Comparison of ENCODE assay signal across 11 cellular contexts in the genomic region with DNA sequence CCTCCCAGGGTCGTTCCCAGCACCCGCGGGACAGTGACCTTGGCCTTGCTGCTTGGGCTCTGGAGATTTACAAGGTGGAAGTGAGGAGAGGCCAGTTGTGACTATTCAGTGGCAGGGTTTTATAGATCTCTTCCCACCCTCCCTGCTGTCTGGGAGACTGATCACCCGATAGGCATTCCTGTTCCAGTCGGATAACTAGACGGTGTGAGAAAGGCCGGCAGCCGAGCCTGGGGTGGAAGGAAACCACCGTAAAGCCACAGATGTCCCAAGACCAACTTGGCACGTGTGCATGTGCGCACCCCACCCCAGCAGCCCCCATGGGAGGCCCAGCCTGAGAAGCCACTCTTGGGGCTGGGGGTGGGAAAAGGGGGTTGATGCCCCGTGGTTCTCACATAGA.
DNase-seq lines count a peak whose midpoint lies in the region; ATAC-seq lines count a peak whose summit lies in the region.
"Had no signal": no experiment of that assay in that cellular context is flagged by ENCODE, and none has a peak within 500 bp of the region (broad histone marks: within the 10 kb centered on the region; RNA-seq: fewer than 3 reads in every experiment).

No MANE protein-coding gene starts in this region.

- no peak overlapping the region for H2AFZ ChIP-seq in GM23248

- H3K79me2 ChIP-seq in GM23248 (ENCODE audit: insufficient read depth), result peaks cover 42% of the 10 kb centered on the region

- peak overlapping the region; percentile 86 for H3K27ac ChIP-seq in GM23248

- H3K9ac ChIP-seq in GM23248 (peak overlapping the region; percentile 47), skeletal muscle satellite cell (ENCODE audit: low read depth, low read length) (peak overlapping the region; percentile 77)

- H3K27me3 ChIP-seq in GM23248 (replicated peaks; ENCODE audit: insufficient read depth), result no peaks in the 10 kb centered on the region
- H3K27me3 ChIP-seq in skeletal muscle satellite cell (ENCODE audit: control insufficient read depth, insufficient read depth, low read length), result no peaks in the 10 kb centered on the region

- in situ Hi-C loops in GM23248 (cut with MboI), result no loop called here

- peak overlapping the region; percentile 63 for H3K4me2 ChIP-seq in GM23248 (ENCODE audit: unreplicated experiment)
- H3K4me2 ChIP-seq in skeletal muscle satellite cell (ENCODE audit: low read length), result peak overlapping the region; percentile 39

- peak; percentile 78 for DNase-seq in GM23248
- peak; percentile 39 for DNase-seq in amniotic epithelial cell (ENCODE audit: low read depth)
- peak; percentile 42 for DNase-seq in iris pigment epithelial cell (ENCODE audit: low read depth)
- no peak for DNase-seq in NCI-H1417 (lab: John Stamatoyannopoulos, UW)
- DNase-seq in activated effector memory CD4-positive, alpha-beta T cell treated with Interleukin-2 at 50 U/mL for 16 hours, result no peak
- DNase-seq: naive B cell; NCI-H1105 treated with DMSO at 0.1 percent for 48 hours; stimulated activated naive CD4-positive, alpha-beta T cell treated with Interleukin-2 at 50 U/mL for 16 hours had no signal

- H3K4me1 ChIP-seq in GM23248 (ENCODE audit: insufficient read depth), result peaks cover 45% of the 10 kb centered on the region
- peaks cover 95% of the 10 kb centered on the region for H3K4me1 ChIP-seq in skeletal muscle satellite cell (ENCODE audit: control insufficient read depth, insufficient read depth, low read length)

- H3K36me3 ChIP-seq in GM23248 (ENCODE audit: low read depth) (peaks cover 25% of the 10 kb centered on the region), skeletal muscle satellite cell (ENCODE audit: insufficient read depth, low read length) (peaks cover 28% of the 10 kb centered on the region)

- H3K4me3 ChIP-seq in GM23248 (no peak overlapping the region), skeletal muscle satellite cell (ENCODE audit: low read length) (peak overlapping the region; percentile 25)

- no peaks in the 10 kb centered on the region for H4K20me1 ChIP-seq in GM23248 (ENCODE audit: insufficient read depth)

- H3F3A ChIP-seq in GM23248 (ENCODE audit: insufficient read depth), result peaks cover 56% of the 10 kb centered on the region

- H3K9me2 ChIP-seq in GM23248 (ENCODE audit: insufficient read depth), result no peaks in the 10 kb centered on the region

- no peak for ATAC-seq in GM21390 (IDR thresholded peaks at IDR 0.05; ENCODE audit: unreplicated experiment)
- ATAC-seq in GM18909 (IDR thresholded peaks at IDR 0.05; ENCODE audit: poor library complexity, unreplicated experiment), result no peak

- no peaks in the 10 kb centered on the region for H3K9me3 ChIP-seq in GM23248 (ENCODE audit: low read depth)
- H3K9me3 ChIP-seq in skeletal muscle satellite cell (replicated peaks; ENCODE audit: low read length), result no peaks in the 10 kb centered on the region

- WGBS in GM23248 (ENCODE audit: low coverage in 1 of 2, low lambda C conversion rate in 2 of 2, missing lambda C conversion rate in 2 of 2), 2 experiments, result 53 to 56% methylated on average over 12 of the region's 12 CpGs

Comparison
In these comparisons a context has a peak if more than half of its experiments do, and no peak if none do; other contexts are left out.
1. DNase-seq: peak in GM23248 (single experiment), amniotic epithelial cell (single experiment) and iris pigment epithelial cell (single experiment); none in NCI-H1417 (0 of 3) and activated effector memory CD4-positive, alpha-beta T cell treated with Interleukin-2 at 50 U/mL for 16 hours (single experiment).